15 cellular contexts compared by ENCODE assay signal in genomic region chr10:84191106-84191505, GRCh38. TPM values are rescaled to one million over a fixed set of nuclear protein-coding genes. Genes with fewer than 3 reads are reported as not detected.
DNase-seq lines count a peak whose midpoint lies in the region; ATAC-seq and TF ChIP-seq lines count a peak whose summit lies in the region.
"Had no signal": no experiment of that assay in that cellular context is flagged by ENCODE, and none has a peak within 500 bp of the region (broad histone marks: within the 10 kb centered on the region; RNA-seq: fewer than 3 reads in every experiment).

No MANE protein-coding gene starts in this region.

- no peaks in the 10 kb centered on the region for H3K9me3 Mint-ChIP-seq in activated naive CD4-positive, alpha-beta T cell treated with anti-CD3 and anti-CD28 coated beads for 36 hours
- no peaks in the 10 kb centered on the region for H3K9me3 Mint-ChIP-seq in stimulated activated effector memory CD8-positive, alpha-beta T cell treated with anti-CD3 and anti-CD28 coated beads, Interleukin-12 subunit alpha, Interleukin-12 subunit beta, amount 100 ng/mL, for 72 hours
- H3K9me3 Mint-ChIP-seq: activated naive CD4-positive, alpha-beta T cell treated with anti-CD3 and anti-CD28 coated beads, Interleukin-2, amount 50 U/mL, for 72 hours had no signal

- no peak for TF ChIP-seq CTCF in coronary artery (IDR thresholded peaks at IDR 0.05)

- peak; percentile 51 for DNase-seq in activated naive CD4-positive, alpha-beta T cell treated with anti-CD3 and anti-CD28 coated beads for 36 hours
- no peak for DNase-seq in activated naive CD4-positive, alpha-beta T cell treated with anti-CD3 and anti-CD28 coated beads, Interleukin-2, amount 50 U/mL, for 16 hours
- DNase-seq in stimulated activated effector memory CD8-positive, alpha-beta T cell treated with anti-CD3 and anti-CD28 coated beads, Interleukin-12 subunit alpha, Interleukin-12 subunit beta, amount 100 ng/mL, for 72 hours (ENCODE audit: low spot score in 2 of 2), result no peak
- DNase-seq in coronary artery (ENCODE audit: low spot score), result no peak
- DNase-seq: ACHN; Caco-2; caudate nucleus; HCEC 1CT; left ventricle myocardium inferior; MV-4-11; NCI-H69; small intestine; stimulated activated naive CD8-positive, alpha-beta T cell treated with anti-CD3 and anti-CD28 coated beads, Interleukin-15, Interleukin-2, amounts not matched to agents 100 U/mL and 50 U/mL, for 24 hours had no signal

- H3K27me3 Mint-ChIP-seq in activated naive CD4-positive, alpha-beta T cell treated with anti-CD3 and anti-CD28 coated beads for 36 hours (ENCODE audit: low read depth), result peaks cover 7% of the 10 kb centered on the region

- CTCF ChIA-PET in activated naive CD4-positive, alpha-beta T cell treated with anti-CD3 and anti-CD28 coated beads for 36 hours (lab: Charles Lee), result interaction anchor here (1.1 to 1.6 kb wide), 5 partner anchors 10 to 52 kb away, joined by 3 to 6 read pairs (median 4); partner anchors contain the start of gene GHITM

- peaks cover 11% of the 10 kb centered on the region for H3K4me1 Mint-ChIP-seq in activated naive CD4-positive, alpha-beta T cell treated with anti-CD3 and anti-CD28 coated beads for 36 hours (ENCODE audit: low read depth)
- peaks cover 21% of the 10 kb centered on the region for H3K4me1 Mint-ChIP-seq in stimulated activated effector memory CD8-positive, alpha-beta T cell treated with anti-CD3 and anti-CD28 coated beads, Interleukin-12 subunit alpha, Interleukin-12 subunit beta, amount 100 ng/mL, for 72 hours

- no peak overlapping the region for H3K4me3 Mint-ChIP-seq in activated naive CD4-positive, alpha-beta T cell treated with anti-CD3 and anti-CD28 coated beads for 36 hours
- no peak overlapping the region for H3K4me3 Mint-ChIP-seq in stimulated activated effector memory CD8-positive, alpha-beta T cell treated with anti-CD3 and anti-CD28 coated beads, Interleukin-12 subunit alpha, Interleukin-12 subunit beta, amount 100 ng/mL, for 72 hours

- intact Hi-C loops in activated naive CD4-positive, alpha-beta T cell treated with anti-CD3 and anti-CD28 coated beads for 36 hours (cut with micrococcal nuclease), result loop anchor here (1.0 kb wide), 1 partner anchor 12 kb away; no protein-coding TSS in a partner anchor

- no peaks in the 10 kb centered on the region for H3K36me3 Mint-ChIP-seq in activated naive CD4-positive, alpha-beta T cell treated with anti-CD3 and anti-CD28 coated beads for 36 hours (ENCODE audit: low read depth)
- H3K36me3 Mint-ChIP-seq in stimulated activated effector memory CD8-positive, alpha-beta T cell treated with anti-CD3 and anti-CD28 coated beads, Interleukin-12 subunit alpha, Interleukin-12 subunit beta, amount 100 ng/mL, for 72 hours, result no peaks in the 10 kb centered on the region
- H3K36me3 Mint-ChIP-seq: activated naive CD4-positive, alpha-beta T cell treated with anti-CD3 and anti-CD28 coated beads, Interleukin-2, amount 50 U/mL, for 72 hours had no signal

- no peak overlapping the region for H3K27ac Mint-ChIP-seq in activated naive CD4-positive, alpha-beta T cell treated with anti-CD3 and anti-CD28 coated beads for 36 hours
- H3K27ac Mint-ChIP-seq in stimulated activated effector memory CD8-positive, alpha-beta T cell treated with anti-CD3 and anti-CD28 coated beads, Interleukin-12 subunit alpha, Interleukin-12 subunit beta, amount 100 ng/mL, for 72 hours, result no peak overlapping the region
- H3K27ac Mint-ChIP-seq: activated naive CD4-positive, alpha-beta T cell treated with anti-CD3 and anti-CD28 coated beads, Interleukin-2, amount 50 U/mL, for 72 hours had no signal

- no peak overlapping the region for H3K27ac ChIP-seq in coronary artery
- H3K27ac ChIP-seq: left ventricle myocardium inferior had no signal

- no peak overlapping the region for H3K4me3 ChIP-seq in coronary artery
- H3K4me3 ChIP-seq: left ventricle myocardium inferior had no signal

- peak; percentile 19 for ATAC-seq in stimulated activated effector memory CD8-positive, alpha-beta T cell treated with anti-CD3 and anti-CD28 coated beads, Interleukin-12 subunit alpha, Interleukin-12 subunit beta, amount 100 ng/mL, for 72 hours
- ATAC-seq: activated naive CD4-positive, alpha-beta T cell treated with anti-CD3 and anti-CD28 coated beads, Interleukin-2, amount 50 U/mL, for 72 hours; SK-N-SH treated with all-trans-retinoic acid at 6 μM for 48 hours; stimulated activated naive CD8-positive, alpha-beta T cell treated with anti-CD3 and anti-CD28 coated beads, Interleukin-15, Interleukin-2, amounts not matched to agents 100 U/mL and 50 U/mL, for 24 hours had no signal

RNA-seq across cellular contexts. Expression of gene CDHR1, which starts 3.2 kb away (rescaled TPM):
- total RNA-seq in activated naive CD4-positive, alpha-beta T cell treated with anti-CD3 and anti-CD28 coated beads for 36 hours, result 1 to 10 TPM in 1 of 2 experiments, under 1 TPM in 1; 0.37 to 1.4 TPM
- total RNA-seq: Caco-2 had no signal

RNA-seq across cellular contexts. Expression of gene GPR15LG, which starts 17.5 kb away (rescaled TPM):
- total RNA-seq in activated naive CD4-positive, alpha-beta T cell treated with anti-CD3 and anti-CD28 coated beads for 36 hours, result not detected
- total RNA-seq: activated naive CD4-positive, alpha-beta T cell treated with anti-CD3 and anti-CD28 coated beads, Interleukin-2, amount 50 U/mL, for 72 hours; Caco-2; left ventricle myocardium inferior had no signal

RNA-seq across cellular contexts. Expression of gene LRIT2, which starts 34.2 kb away (rescaled TPM):
- total RNA-seq in activated naive CD4-positive, alpha-beta T cell treated with anti-CD3 and anti-CD28 coated beads for 36 hours, result not detected
- total RNA-seq: activated naive CD4-positive, alpha-beta T cell treated with anti-CD3 and anti-CD28 coated beads, Interleukin-2, amount 50 U/mL, for 72 hours; Caco-2; left ventricle myocardium inferior had no signal

RNA-seq across cellular contexts. Expression of gene LRIT1, which starts 50.2 kb away (rescaled TPM):
- not detected for total RNA-seq in activated naive CD4-positive, alpha-beta T cell treated with anti-CD3 and anti-CD28 coated beads for 36 hours
- total RNA-seq: activated naive CD4-positive, alpha-beta T cell treated with anti-CD3 and anti-CD28 coated beads, Interleukin-2, amount 50 U/mL, for 72 hours; Caco-2; left ventricle myocardium inferior had no signal

RNA-seq across cellular contexts. Expression of gene GHITM, which starts 51.8 kb away (rescaled TPM):
- total RNA-seq in activated naive CD4-positive, alpha-beta T cell treated with anti-CD3 and anti-CD28 coated beads for 36 hours, result 100 to 1,000 TPM; 281 TPM
